ENCODE assay signal across 9 cellular contexts in the genomic region with DNA sequence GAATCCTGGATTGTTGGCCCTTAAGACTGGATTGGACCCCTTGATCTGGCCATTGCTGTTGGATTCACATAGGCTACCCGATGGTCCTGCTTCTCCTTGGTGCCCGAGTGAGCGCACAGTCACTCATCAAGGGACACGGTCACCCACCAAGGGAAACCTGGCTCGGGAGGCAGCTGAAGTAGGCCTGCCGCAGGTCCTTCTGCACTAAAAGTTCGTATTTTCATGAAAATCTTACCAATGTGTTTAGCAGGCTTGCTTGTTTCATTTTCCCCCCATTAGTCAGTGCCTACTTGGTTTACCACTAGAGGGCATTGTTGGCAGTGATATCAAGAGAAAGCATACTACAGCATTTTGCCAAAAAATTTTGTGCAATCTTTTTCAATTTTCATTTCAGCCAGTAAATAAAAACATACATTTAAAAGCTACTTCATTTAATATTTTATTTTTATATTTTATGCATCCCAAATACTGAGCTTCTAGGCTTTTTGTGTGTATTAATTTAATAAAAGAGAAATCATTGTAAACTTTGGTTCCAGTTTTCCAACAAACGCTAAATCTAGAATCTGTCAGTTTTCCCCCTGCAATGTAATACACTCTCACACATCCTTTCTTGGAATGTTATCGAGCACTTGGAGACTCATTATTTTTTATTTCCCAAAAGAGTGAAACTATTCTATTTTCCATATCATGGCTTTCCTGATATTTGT.
A peak's percentile ranks its signal among the peaks of the same experiment; 100 is the strongest.
DNase-seq lines count a peak whose midpoint lies in the region; ATAC-seq and TF ChIP-seq lines count a peak whose summit lies in the region.
"Had no signal": no experiment of that assay in that cellular context is flagged by ENCODE, and none has a peak within 500 bp of the region (broad histone marks: within the 10 kb centered on the region; RNA-seq: fewer than 3 reads in every experiment).

No MANE protein-coding gene starts in this region.

- peak; percentile 80 for ATAC-seq in GM21367 (IDR thresholded peaks at IDR 0.05; ENCODE audit: unreplicated experiment)
- ATAC-seq in right lobe of liver, result peak; percentile 85 to 94 (median 90)

- H3K27ac ChIP-seq in SJCRH30 (no peak overlapping the region), coronary artery (no peak overlapping the region), right lobe of liver (no peak overlapping the region), testis (no peak overlapping the region)
- H3K27ac ChIP-seq: BLaER1 treated with 17β-estradiol and CSF1 and Interleukin-3, amounts not matched to agents 10 nM and 100 nM had no signal

- TF ChIP-seq CTCF in LNCAP (IDR thresholded peaks at IDR 0.05) (peak; percentile 88), coronary artery (IDR thresholded peaks at IDR 0.05) (peak; percentile 64), right lobe of liver (IDR thresholded peaks at IDR 0.05) (peak; percentile 79 to 92 (median 86)), testis (IDR thresholded peaks at IDR 0.05) (peak; percentile 58 to 71 (median 69))

- H3K9me3 ChIP-seq in SJCRH30 (replicated peaks) (no peaks in the 10 kb centered on the region), right lobe of liver (no peaks in the 10 kb centered on the region), testis (no peaks in the 10 kb centered on the region)
- H3K9me3 ChIP-seq: BLaER1 treated with 17β-estradiol and CSF1 and Interleukin-3, amounts not matched to agents 10 nM and 100 nM had no signal

- H3K36me3 ChIP-seq in SJCRH30 (no peaks in the 10 kb centered on the region), right lobe of liver (no peaks in the 10 kb centered on the region), testis (ENCODE audit: low read depth, missing control alignments) (no peaks in the 10 kb centered on the region)
- H3K36me3 ChIP-seq: BLaER1 treated with 17β-estradiol and CSF1 and Interleukin-3, amounts not matched to agents 10 nM and 100 nM had no signal

- intact Hi-C loops in right lobe of liver (cut with DNase I) (no loop called here), testis (cut with DNase I; ENCODE audit: low total_unique reads) (no loop called here)

- H3K4me3 ChIP-seq in SJCRH30, result peak overlapping the region; percentile 15; the same call in 1 of the 2 replicates
- peak overlapping the region; percentile 63 for H3K4me3 ChIP-seq in coronary artery
- peak overlapping the region; percentile 32 to 39 (median 33) for H3K4me3 ChIP-seq in right lobe of liver
- no peak overlapping the region for H3K4me3 ChIP-seq in testis
- H3K4me3 ChIP-seq: BLaER1 treated with 17β-estradiol and CSF1 and Interleukin-3, amounts not matched to agents 10 nM and 100 nM had no signal

- DNase-seq in DMS 273 (lab: John Stamatoyannopoulos, UW; ENCODE audit: unreplicated experiment) (peak; percentile 72), DMS 273 treated with DMSO at 0.1 percent for 48 hours (lab: John Stamatoyannopoulos, UW) (no peak), SJCRH30 (peak; percentile 32 to 79), coronary artery (ENCODE audit: low spot score) (no peak), right lobe of liver (no peak), testis (peak; percentile 36)

- H3K4me1 ChIP-seq in SJCRH30 (no peaks in the 10 kb centered on the region), right lobe of liver (no peaks in the 10 kb centered on the region), testis (no peaks in the 10 kb centered on the region)

- H3K27me3 ChIP-seq in SJCRH30, result no peaks in the 10 kb centered on the region
- H3K27me3 ChIP-seq in right lobe of liver, result no peaks in the 10 kb centered on the region
- no peaks in the 10 kb centered on the region for H3K27me3 ChIP-seq in testis
- H3K27me3 ChIP-seq: BLaER1 treated with 17β-estradiol and CSF1 and Interleukin-3, amounts not matched to agents 10 nM and 100 nM had no signal

- WGBS in right lobe of liver (ENCODE audit: insufficient coverage, low coverage, low lambda C conversion rate, missing lambda C conversion rate), result 23% methylated on average over 8 of the region's 9 CpGs
- 53 to 59% methylated on average over 9 of the region's 9 CpGs for WGBS in testis, 2 donors

- TF ChIP-seq POLR2A in right lobe of liver (IDR thresholded peaks at IDR 0.05) (no peak), testis (IDR thresholded peaks at IDR 0.05) (no peak)

Comparison
In these comparisons a context has a peak if more than half of its experiments do, and no peak if none do; other contexts are left out.
1. DNase-seq: peak in DMS 273 (single experiment), SJCRH30 (2 of 2) and testis (single experiment); none in DMS 273 treated with DMSO at 0.1 percent for 48 hours (single experiment), coronary artery (single experiment) and right lobe of liver (0 of 3).
2. H3K4me3 ChIP-seq: peak in SJCRH30 (single experiment), coronary artery (single experiment) and right lobe of liver (3 of 3); none in testis (0 of 2).
3. Peak in every context shown above with its lines, with median percentiles within 50 percentile points of each other: CTCF ChIP-seq.